ENCODE assay signal across 16 cellular contexts in genomic region chr15:94930945-94931344, GRCh38.
DNase-seq lines count a peak whose midpoint lies in the region; ATAC-seq, FAIRE-seq and TF ChIP-seq lines count a peak whose summit lies in the region.
"Had no signal": no experiment of that assay in that cellular context is flagged by ENCODE, and none has a peak within 500 bp of the region (broad histone marks: within the 10 kb centered on the region; RNA-seq: fewer than 3 reads in every experiment).

No MANE protein-coding gene starts in this region.

- H3K27me3 ChIP-seq in RWPE2 (ENCODE audit: insufficient read depth, poor library complexity, severe bottlenecking) (no peaks in the 10 kb centered on the region), endothelial cell of umbilical vein (ENCODE audit: control insufficient read depth in 2 of 2, insufficient read depth in 2 of 2, low read length in 2 of 2) (no peaks in the 10 kb centered on the region)
- H3K27me3 ChIP-seq: BLaER1 had no signal

- DNase-seq in GDM1 (lab: John Stamatoyannopoulos, UW), result peak; percentile 1
- DNase-seq in RWPE2 (ENCODE audit: low spot score), result no peak
- DNase-seq in endothelial cell of umbilical vein (ENCODE audit: low read depth, low spot score), result no peak
- peak; percentile 27 for DNase-seq in kidney tubule cell (ENCODE audit: low spot score)
- DNase-seq in RKO (ENCODE audit: low spot score), result no peak
- no peak for DNase-seq in NCI-H446 treated with DMSO at 0.1 percent for 48 hours (lab: John Stamatoyannopoulos, UW)
- DNase-seq: 8988T; AML-193; CD4-positive, CD25-positive, alpha-beta regulatory T cell; DMS53 had no signal

- H3K79me2 ChIP-seq in endothelial cell of umbilical vein (ENCODE audit: control insufficient read depth, insufficient read depth, low read length), result no peaks in the 10 kb centered on the region

- no peak for FAIRE-seq in endothelial cell of umbilical vein (lab: Jason Lieb, UNC)
- FAIRE-seq: GM12878, GM18507 had no signal

- BruUV-seq in endothelial cell of umbilical vein (replicated peaks; lab: Mats Ljungman, UMichigan), result no TSS peak

- intact Hi-C loops in endothelial cell of umbilical vein (cut with micrococcal nuclease), result no loop called here

- H3K36me3 ChIP-seq in RWPE2 (ENCODE audit: low read depth) (no peaks in the 10 kb centered on the region), endothelial cell of umbilical vein (ENCODE audit: control insufficient read depth in 2 of 2, extremely low read depth in 1 of 2, insufficient read depth in 2 of 2, low read length in 2 of 2) (no peaks in the 10 kb centered on the region)
- H3K36me3 ChIP-seq: BLaER1 had no signal

- H3K27ac ChIP-seq in RWPE2 (ENCODE audit: poor library complexity, severe bottlenecking), result peak overlapping the region; percentile 4
- H3K27ac ChIP-seq in endothelial cell of umbilical vein (ENCODE audit: insufficient read depth, low read depth, low read length), result no peak overlapping the region
- H3K27ac ChIP-seq: BLaER1, HL-60 had no signal

- TF ChIP-seq POLR2A in endothelial cell of umbilical vein (IDR thresholded peaks at IDR 0.05; ENCODE audit: low read depth, low read length), result no peak

- dilution Hi-C loops in endothelial cell of umbilical vein (cut with MboI; ENCODE audit: extremely low pct_ligation_motif_present, low sequenced_read_pairs), result no loop called here

- H3K9ac ChIP-seq in endothelial cell of umbilical vein (replicated peaks; ENCODE audit: extremely low read depth, insufficient read depth, low read length), result no peak overlapping the region
- H3K9ac ChIP-seq: BLaER1 had no signal

- H3K9me1 ChIP-seq in endothelial cell of umbilical vein (replicated peaks; ENCODE audit: control insufficient read depth, extremely low read depth, insufficient read depth, low read length), result no peaks in the 10 kb centered on the region

- POLR2A ChIA-PET in endothelial cell of umbilical vein (lab: Charles Lee), result no interaction called here

- peak overlapping the region; percentile 17 for H3K4me2 ChIP-seq in endothelial cell of umbilical vein (ENCODE audit: insufficient read depth, low read length)
- H3K4me2 ChIP-seq: BLaER1 had no signal

- no peak overlapping the region for H2AFZ ChIP-seq in endothelial cell of umbilical vein (ENCODE audit: low read depth, low read length)

- no peaks in the 10 kb centered on the region for H4K20me1 ChIP-seq in endothelial cell of umbilical vein (replicated peaks; ENCODE audit: control insufficient read depth, extremely low read depth, insufficient read depth, low read length)
- H4K20me1 ChIP-seq: BLaER1 had no signal

- H3K4me3 ChIP-seq in RWPE2 (ENCODE audit: severe bottlenecking) (no peak overlapping the region), endothelial cell of umbilical vein (replicated peaks in 1 of 3; ENCODE audit: insufficient read depth in 1 of 3, low read depth in 1 of 3, low read length in 3 of 3) (no peak overlapping the region)
- H3K4me3 ChIP-seq: BLaER1, GM12878 had no signal

- H3K9me3 ChIP-seq in RWPE2 (ENCODE audit: severe bottlenecking) (no peaks in the 10 kb centered on the region), endothelial cell of umbilical vein (replicated peaks; ENCODE audit: control insufficient read depth, insufficient read depth, low read length) (no peaks in the 10 kb centered on the region)

- peak; percentile 56; the same call in 2 of the 3 replicates for ATAC-seq in RWPE2 (ENCODE audit: low read depth)
- no peak for ATAC-seq in activated CD4-positive, CD25-positive, alpha-beta regulatory T cell treated with anti-CD3 and anti-CD28 coated beads, Interleukin-2, amount 50 U/mL, for 24 hours
- ATAC-seq: GM12878, HCT116 had no signal

- H3K4me1 ChIP-seq in RWPE2 (ENCODE audit: insufficient read depth, poor library complexity, severe bottlenecking), result peaks cover 6% of the 10 kb centered on the region
- H3K4me1 ChIP-seq in endothelial cell of umbilical vein (ENCODE audit: control insufficient read depth, extremely low read depth, insufficient read depth, low read length), result peaks cover 4% of the 10 kb centered on the region
- H3K4me1 ChIP-seq: BLaER1 had no signal

- CTCF ChIA-PET in endothelial cell of umbilical vein (lab: Charles Lee), result no interaction called here

- TF ChIP-seq CTCF in RWPE2 (IDR thresholded peaks at IDR 0.05; ENCODE audit: poor library complexity, severe bottlenecking) (no peak), endothelial cell of umbilical vein (IDR thresholded peaks at IDR 0.05; ENCODE audit: extremely low read depth in 1 of 2, insufficient read depth in 1 of 2, low read depth in 1 of 2, low read length in 2 of 2) (no peak)

TF ChIP-seq in endothelial cell of umbilical vein, 7 proteins besides CTCF, POLR2A, EP300 and RAD21:
- TF ChIP-seq POLR2AphosphoS5 (IDR thresholded peaks at IDR 0.05; ENCODE audit: insufficient read depth, low read depth, low read length), result no peak
- no peak for TF ChIP-seq EZH2 (IDR thresholded peaks at IDR 0.05; ENCODE audit: borderline replicate concordance, low read depth, low read length, severe bottlenecking)
- no peak for TF ChIP-seq JUN (IDR thresholded peaks at IDR 0.05; ENCODE audit: borderline replicate concordance, insufficient read depth, insufficient read length, low read depth)
- no peak for TF ChIP-seq GATA2 (IDR thresholded peaks at IDR 0.05; ENCODE audit: insufficient read depth, insufficient read length, low read depth, low read length)
- TF ChIP-seq FOS (IDR thresholded peaks at IDR 0.05; ENCODE audit: borderline replicate concordance, insufficient read depth, low read length), result no peak
- TF ChIP-seq, protein P1, sequence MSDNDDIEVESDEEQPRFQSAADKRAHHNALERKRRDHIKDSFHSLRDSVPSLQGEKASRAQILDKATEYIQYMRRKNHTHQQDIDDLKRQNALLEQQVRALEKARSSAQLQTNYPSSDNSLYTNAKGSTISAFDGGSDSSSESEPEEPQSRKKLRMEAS (IDR thresholded peaks at IDR 0.05; ENCODE audit: insufficient read depth, insufficient read length), result no peak
- no peak for TF ChIP-seq MYC (IDR thresholded peaks at IDR 0.05; ENCODE audit: low read depth, low read length)

Comparison
In these comparisons a context has a peak if more than half of its experiments do, and no peak if none do; other contexts are left out.
1. DNase-seq: peak in GDM1 (single experiment) and kidney tubule cell (single experiment); none in RWPE2 (single experiment), endothelial cell of umbilical vein (single experiment), RKO (single experiment) and NCI-H446 treated with DMSO at 0.1 percent for 48 hours (single experiment).